ENCODE assay signal across 4 cellular contexts in genomic region chr4:121091941-121092340, GRCh38. TPM values are rescaled to one million over a fixed set of nuclear protein-coding genes. Genes with fewer than 3 reads are reported as not detected.
"Had no signal": no experiment of that assay in that cellular context is flagged by ENCODE, and none has a peak within 500 bp of the region (broad histone marks: within the 10 kb centered on the region; RNA-seq: fewer than 3 reads in every experiment).

No MANE protein-coding gene starts in this region.

- DNase-seq: GDM1, GF-D8 had no signal

- ATAC-seq: GM12878 had no signal

RNA-seq across cellular contexts. Expression of gene NDNF, which starts 19.6 kb away (rescaled TPM):
- total RNA-seq: G401 had no signal
